1 cellular context compared by ENCODE assay signal in the genomic region with DNA sequence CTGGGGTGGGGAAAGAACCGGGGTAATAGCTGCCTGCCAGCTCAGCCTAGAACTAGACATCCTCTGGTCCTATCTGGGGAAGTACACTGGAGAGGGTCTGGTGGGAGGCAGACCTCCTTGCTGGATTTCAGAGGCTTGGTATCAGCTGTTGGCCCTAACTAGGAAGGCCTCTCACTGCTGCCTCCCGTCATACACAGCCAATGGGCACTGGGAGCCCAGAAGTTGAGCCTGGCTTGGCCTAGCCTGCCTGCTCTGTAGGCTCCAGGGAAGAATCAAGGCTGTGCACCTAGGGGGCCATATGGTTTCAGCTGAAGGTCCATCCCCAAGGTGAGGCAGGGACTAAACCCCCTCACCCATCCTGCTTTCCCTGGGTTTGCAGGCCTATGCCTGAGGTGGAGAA.
TF ChIP-seq lines count a peak whose summit lies in the region.

No MANE protein-coding gene starts in this region.

TF ChIP-seq in K562, 482 proteins besides CTCF, POLR2A, EP300 and RAD21:
- TF ChIP-seq ILF3 (IDR thresholded peaks at IDR 0.05; ENCODE audit: borderline replicate concordance) (no peak), POLR2AphosphoS2 (IDR thresholded peaks at IDR 0.05; ENCODE audit: low read length) (0 out of 2 replicates have a peak, but pooled peaks have one; percentile 59), POLR2AphosphoS5 (IDR thresholded peaks at IDR 0.05; ENCODE audit: control insufficient read depth, insufficient read depth, low read depth, low read length) (peak; percentile 24; the same call in 1 of the 2 replicates)
